10 cellular contexts compared by ENCODE assay signal in the genomic region with DNA sequence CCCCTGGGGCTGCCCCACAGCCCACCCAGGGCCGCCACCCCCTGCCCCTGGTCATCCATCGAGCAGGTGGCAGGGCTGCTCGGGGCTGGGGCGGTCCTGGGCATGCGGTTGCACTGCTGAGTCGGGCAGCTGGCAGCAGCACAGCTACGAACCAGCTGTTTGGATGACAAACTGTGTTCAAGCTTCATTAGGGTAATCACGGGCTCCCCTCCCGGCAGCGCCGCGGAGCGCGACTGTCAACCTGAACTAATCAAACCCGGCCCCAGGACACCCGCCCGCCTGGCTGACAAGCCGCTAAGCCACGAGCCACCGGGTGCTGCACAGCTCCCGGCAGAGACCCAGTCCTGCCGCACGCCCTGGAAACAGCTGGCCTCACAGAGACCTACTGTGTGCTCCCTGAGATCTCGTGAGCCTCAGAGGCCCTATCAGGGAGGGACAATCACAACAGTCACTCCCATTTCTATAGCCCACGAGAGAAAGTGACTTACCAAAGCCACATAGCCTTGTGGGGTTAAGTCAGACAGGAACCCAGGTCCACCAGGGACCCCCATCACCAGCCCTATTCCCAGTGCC.
DNase-seq lines count a peak whose midpoint lies in the region; TF ChIP-seq lines count a peak whose summit lies in the region.
"Had no signal": no experiment of that assay in that cellular context is flagged by ENCODE, and none has a peak within 500 bp of the region (broad histone marks: within the 10 kb centered on the region; RNA-seq: fewer than 3 reads in every experiment).

No MANE protein-coding gene starts in this region.

- no peaks in the 10 kb centered on the region for H3K36me3 Mint-ChIP-seq in nephron progenitor cell (ENCODE audit: low read depth)
- H3K36me3 Mint-ChIP-seq: natural killer cell had no signal

- no peaks in the 10 kb centered on the region for H3K79me2 ChIP-seq in osteoblast (ENCODE audit: insufficient read depth, low read length)

- peaks cover 35% of the 10 kb centered on the region for H3K27me3 Mint-ChIP-seq in nephron progenitor cell (ENCODE audit: low read depth, poor library complexity)

- H2AFZ ChIP-seq in osteoblast (ENCODE audit: low read length): no peak overlapping the region

- H3K4me2 ChIP-seq in osteoblast (ENCODE audit: insufficient read depth, low read length): no peak overlapping the region

- peaks cover 3% of the 10 kb centered on the region for H4K20me1 ChIP-seq in osteoblast (ENCODE audit: insufficient read depth, low read length)

- H3K36me3 ChIP-seq in osteoblast (ENCODE audit: insufficient read depth, low read length) (no peaks in the 10 kb centered on the region), right atrium auricular region (no peaks in the 10 kb centered on the region)
- H3K36me3 ChIP-seq: MG63 had no signal

- TF ChIP-seq CTCF in nephron progenitor cell (IDR thresholded peaks at IDR 0.05): no peak
- no peak for TF ChIP-seq CTCF in osteoblast (IDR thresholded peaks at IDR 0.05; ENCODE audit: extremely low read depth, low read depth, low read length)
- TF ChIP-seq CTCF in right atrium auricular region (IDR thresholded peaks at IDR 0.05): no peak

- H3K4me1 ChIP-seq in osteoblast (ENCODE audit: insufficient read depth, low read length) (no peaks in the 10 kb centered on the region), right atrium auricular region (no peaks in the 10 kb centered on the region)

- H3K27ac ChIP-seq in osteoblast (ENCODE audit: low read depth, low read length): no peak overlapping the region
- no peak overlapping the region for H3K27ac ChIP-seq in right atrium auricular region

- H3K9me3 Mint-ChIP-seq in nephron progenitor cell: no peaks in the 10 kb centered on the region
- H3K9me3 Mint-ChIP-seq: natural killer cell had no signal

- H3K4me1 Mint-ChIP-seq in nephron progenitor cell: peaks cover 45% of the 10 kb centered on the region
- H3K4me1 Mint-ChIP-seq: natural killer cell had no signal

- no peak overlapping the region for H3K4me3 Mint-ChIP-seq in nephron progenitor cell
- H3K4me3 Mint-ChIP-seq: natural killer cell had no signal

- H3K4me3 ChIP-seq in osteoblast (ENCODE audit: insufficient read depth, low read length): no peak overlapping the region
- H3K4me3 ChIP-seq in right atrium auricular region: no peak overlapping the region
- H3K4me3 ChIP-seq: MG63 had no signal

- peak; percentile 32 for DNase-seq in GM03348 (ENCODE audit: low spot score)
- peak; percentile 92 for DNase-seq in NCI-H1694 treated with DMSO at 0.1 percent for 48 hours (lab: John Stamatoyannopoulos, UW)
- DNase-seq in astrocyte of the hippocampus (ENCODE audit: low read depth, low spot score): peak; percentile 38
- peak; percentile 64 for DNase-seq in nephron progenitor cell
- no peak for DNase-seq in osteoblast (ENCODE audit: insufficient read length, low spot score, missing footprints)
- DNase-seq in AG08395 (ENCODE audit: low spot score): no peak
- no peak for DNase-seq in right atrium auricular region (ENCODE audit: low spot score)
- DNase-seq: activated CD4-positive, alpha-beta T cell treated with anti-CD3 and anti-CD28 coated beads for 48 hours; MG63; natural killer cell had no signal

- H3K27me3 ChIP-seq in osteoblast (ENCODE audit: insufficient read depth, low read length): no peaks in the 10 kb centered on the region
- H3K27me3 ChIP-seq in right atrium auricular region: no peaks in the 10 kb centered on the region
- H3K27me3 ChIP-seq: MG63 had no signal

- no peak overlapping the region for H3K27ac Mint-ChIP-seq in nephron progenitor cell
- H3K27ac Mint-ChIP-seq: natural killer cell had no signal

- H3K9me3 ChIP-seq in osteoblast (ENCODE audit: low read depth, low read length) (no peaks in the 10 kb centered on the region), right atrium auricular region (no peaks in the 10 kb centered on the region)
- H3K9me3 ChIP-seq: MG63 had no signal

Comparison
In these comparisons a context has a peak if more than half of its experiments do, and no peak if none do; other contexts are left out.
1. DNase-seq: peak in GM03348 (single experiment), NCI-H1694 treated with DMSO at 0.1 percent for 48 hours (single experiment), astrocyte of the hippocampus (single experiment) and nephron progenitor cell (single experiment); none in osteoblast (single experiment), AG08395 (single experiment) and right atrium auricular region (single experiment).